1 cellular context compared by ENCODE assay signal in genomic region chrX:47214435-47215077, GRCh38.
TF ChIP-seq lines count a peak whose summit lies in the region.

No MANE protein-coding gene starts in this region.

TF ChIP-seq in GM12878, 131 proteins besides CTCF, POLR2A, EP300 and RAD21:
- no peak for TF ChIP-seq ATF7 (IDR thresholded peaks at IDR 0.05; ENCODE audit: low read depth)
- TF ChIP-seq NR2C2 (IDR thresholded peaks at IDR 0.05; ENCODE audit: borderline replicate concordance, control insufficient read depth, insufficient read length, low read depth): no peak
- TF ChIP-seq NRF1 (conservative IDR thresholded peaks at IDR 0.05; ENCODE audit: low read depth, low read length): no peak
- TF ChIP-seq EGR1 (IDR thresholded peaks at IDR 0.05; ENCODE audit: borderline replicate concordance in 1 of 2, low read depth in 2 of 2, low read length in 2 of 2): no peak
- TF ChIP-seq BMI1 (IDR thresholded peaks at IDR 0.05; ENCODE audit: borderline replicate concordance): no peak
- TF ChIP-seq MTA3 (IDR thresholded peaks at IDR 0.05; ENCODE audit: borderline replicate concordance, low read length): no peak
- TF ChIP-seq MXI1 (IDR thresholded peaks at IDR 0.05; ENCODE audit: low read depth, low read length): no peak
- TF ChIP-seq ELK1 (IDR thresholded peaks at IDR 0.05; ENCODE audit: low read depth, low read length): no peak
- TF ChIP-seq RBBP5 (conservative IDR thresholded peaks at IDR 0.05): no peak
- TF ChIP-seq PKNOX1 (IDR thresholded peaks at IDR 0.05): no peak
- no peak for TF ChIP-seq HCFC1 (IDR thresholded peaks at IDR 0.05; ENCODE audit: low read length)
- TF ChIP-seq RFX5 (IDR thresholded peaks at IDR 0.05; ENCODE audit: low read depth, low read length): no peak
